In genomic region chr2:71466301-71467179, GRCh38 we compare ENCODE assay signal across 9 cellular contexts. TPM values are rescaled to one million over a fixed set of nuclear protein-coding genes. Genes with fewer than 3 reads are reported as not detected.
A peak's percentile ranks its signal among the peaks of the same experiment; 100 is the strongest.
DNase-seq lines count a peak whose midpoint lies in the region; ATAC-seq, FAIRE-seq and TF ChIP-seq lines count a peak whose summit lies in the region.
"Had no signal": no experiment of that assay in that cellular context is flagged by ENCODE, and none has a peak within 500 bp of the region (broad histone marks: within the 10 kb centered on the region; RNA-seq: fewer than 3 reads in every experiment).

No MANE protein-coding gene starts in this region.

- H3K4me3 ChIP-seq in CD4-positive, CD25-positive, alpha-beta regulatory T cell (ENCODE audit: low read depth, low read length): peak overlapping the region; percentile 62
- peak overlapping the region; percentile 54 for H3K4me3 ChIP-seq in HL-60 (replicated peaks; ENCODE audit: insufficient read depth, low read length)
- peak overlapping the region; percentile 41 to 90 (median 78) for H3K4me3 ChIP-seq in heart right ventricle
- H3K4me3 ChIP-seq: K562 had no signal

- no peaks in the 10 kb centered on the region for H3K36me3 ChIP-seq in CD4-positive, CD25-positive, alpha-beta regulatory T cell (ENCODE audit: control insufficient read depth, insufficient read depth, low read length)
- no peaks in the 10 kb centered on the region for H3K36me3 ChIP-seq in heart right ventricle

- FAIRE-seq in RCC 7860 (lab: Jason Lieb, UNC): no peak
- FAIRE-seq: K562 had no signal

- no peak for TF ChIP-seq CTCF in HL-60 (IDR thresholded peaks at IDR 0.05; ENCODE audit: insufficient read depth, low read length)
- peak in 1 of 9 donors; percentile 2 for TF ChIP-seq CTCF in heart right ventricle (IDR thresholded peaks at IDR 0.05)
- TF ChIP-seq CTCF in GM10266 (IDR thresholded peaks at IDR 0.05; ENCODE audit: control insufficient read depth, insufficient read depth, low read depth, missing control alignments): no peak

- ATAC-seq in CD4-positive, CD25-positive, alpha-beta regulatory T cell (ENCODE audit: low read depth in 2 of 2): peak in 1 of 2 donors; percentile 22
- peak; percentile 67 to 81 (median 74) for ATAC-seq in heart right ventricle
- ATAC-seq: K562 had no signal

- no peak overlapping the region for H3K27ac Mint-ChIP-seq in CD4-positive, CD25-positive, alpha-beta regulatory T cell

- no peaks in the 10 kb centered on the region for H3K36me3 Mint-ChIP-seq in CD4-positive, CD25-positive, alpha-beta regulatory T cell

- peak overlapping the region; percentile 12 to 87 (median 80) for H3K4me3 Mint-ChIP-seq in CD4-positive, CD25-positive, alpha-beta regulatory T cell

- WGBS in heart right ventricle, 2 donors: 1 to 3% methylated on average over 69 to 78 of the region's 78 CpGs

- peaks cover 0 to under 1% (median 0%) of the 10 kb centered on the region in 7 donors for H3K9me3 Mint-ChIP-seq in CD4-positive, CD25-positive, alpha-beta regulatory T cell

- peaks cover 0 to 6% (median 1%) of the 10 kb centered on the region in 4 donors for H3K4me1 Mint-ChIP-seq in CD4-positive, CD25-positive, alpha-beta regulatory T cell

- H3K27me3 Mint-ChIP-seq in CD4-positive, CD25-positive, alpha-beta regulatory T cell: peaks cover 38% of the 10 kb centered on the region

- peaks cover 0 to 4% of the 10 kb centered on the region in 2 experiments for H3K9me3 ChIP-seq in CD4-positive, CD25-positive, alpha-beta regulatory T cell (ENCODE audit: control insufficient read depth in 2 of 2, low read length in 2 of 2)
- no peaks in the 10 kb centered on the region for H3K9me3 ChIP-seq in heart right ventricle

- intact Hi-C loops in heart right ventricle (cut with DNase I): loop anchor here in 4 of 10 donors (2.0 to 5.0 kb wide), 3 partner anchors 36 to 38 kb away; no protein-coding TSS in a partner anchor
- intact Hi-C loops in posterior cingulate gyrus (cut with DNase I): no loop called here

- peak in 1 of 3 donors; percentile 21 for DNase-seq in CD4-positive, CD25-positive, alpha-beta regulatory T cell
- DNase-seq in HL-60 (ENCODE audit: low read depth in 1 of 2, low spot score in 1 of 2) (no peak), heart right ventricle (peak; percentile 49 to 71), posterior cingulate gyrus (peak in 6 of 10 donors; percentile 14 to 87 (median 52)), RCC 7860 (ENCODE audit: low spot score) (no peak), GM10266 (ENCODE audit: extremely low spot score) (no peak)
- peak; percentile 50 for DNase-seq in activated CD8-positive, alpha-beta memory T cell treated with anti-CD3 and anti-CD28 coated beads, Interleukin-2, amount 50 U/mL, for 48 hours
- no peak for DNase-seq in stimulated activated CD4-positive, alpha-beta T cell treated with anti-CD3 and anti-CD28 coated beads, Interleukin-4, amount 100 ng/mL, for 24 hours

- H3K27me3 ChIP-seq in CD4-positive, CD25-positive, alpha-beta regulatory T cell (ENCODE audit: control insufficient read depth, insufficient read depth, low read length): peaks cover 37% of the 10 kb centered on the region
- H3K27me3 ChIP-seq in HL-60 (ENCODE audit: insufficient read depth, poor library complexity, severe bottlenecking) (peaks cover 33% of the 10 kb centered on the region), heart right ventricle (peaks cover 0 to 26% (median 0%) of the 10 kb centered on the region in 7 donors)

- H3K4me1 ChIP-seq in CD4-positive, CD25-positive, alpha-beta regulatory T cell (ENCODE audit: control insufficient read depth, insufficient read depth, low read length, poor library complexity, severe bottlenecking): peaks cover 12% of the 10 kb centered on the region
- peaks cover 17 to 90% (median 58%) of the 10 kb centered on the region in 9 donors for H3K4me1 ChIP-seq in heart right ventricle

- H3K27ac ChIP-seq in CD4-positive, CD25-positive, alpha-beta regulatory T cell (ENCODE audit: insufficient read depth, low read length, poor library complexity, severe bottlenecking): no peak overlapping the region
- H3K27ac ChIP-seq in HL-60 (replicated peaks): 0 out of 2 replicates have a peak overlapping the region, but pooled peaks have one; percentile 11
- peak overlapping the region; percentile 72 to 92 (median 90) for H3K27ac ChIP-seq in heart right ventricle

RNA-seq across cellular contexts. Expression of gene DYSF, which starts 13.2 kb away (rescaled TPM):
- 0.10 TPM for total RNA-seq in CD4-positive, CD25-positive, alpha-beta regulatory T cell
- polyA plus RNA-seq in CD4-positive, CD25-positive, alpha-beta regulatory T cell: under 1 TPM in 1 of 4 donors, not detected in 3; 0.13 TPM
- total RNA-seq in heart right ventricle: 100 to 1,000 TPM in 1 of 10 donors, 10 to 100 TPM in 9; 48.3 to 100 (median 71.9) TPM
- polyA plus RNA-seq in heart right ventricle: 10 to 100 TPM; 20.6 to 29.8 TPM

Comparison
In these comparisons a context has a peak if more than half of its experiments do, and no peak if none do; other contexts are left out.
1. DNase-seq: peak in activated CD8-positive, alpha-beta memory T cell treated with anti-CD3 and anti-CD28 coated beads, Interleukin-2, amount 50 U/mL, for 48 hours (single experiment), heart right ventricle (2 of 2) and posterior cingulate gyrus (6 of 10); none in HL-60 (0 of 2), RCC 7860 (single experiment), GM10266 (single experiment) and stimulated activated CD4-positive, alpha-beta T cell treated with anti-CD3 and anti-CD28 coated beads, Interleukin-4, amount 100 ng/mL, for 24 hours (single experiment).
2. RNA of gene DYSF, which starts 13.2 kb away (total RNA-seq): 48.3 to 100 TPM in heart right ventricle; 0.10 TPM in CD4-positive, CD25-positive, alpha-beta regulatory T cell (single experiment); every median in the first group is over 10 times any median in the second.
3. Peak in every context shown above with its lines, with median percentiles within 50 percentile points of each other: H3K4me3 ChIP-seq.